ENCODE assay signal across 14 cellular contexts in the genomic region with DNA sequence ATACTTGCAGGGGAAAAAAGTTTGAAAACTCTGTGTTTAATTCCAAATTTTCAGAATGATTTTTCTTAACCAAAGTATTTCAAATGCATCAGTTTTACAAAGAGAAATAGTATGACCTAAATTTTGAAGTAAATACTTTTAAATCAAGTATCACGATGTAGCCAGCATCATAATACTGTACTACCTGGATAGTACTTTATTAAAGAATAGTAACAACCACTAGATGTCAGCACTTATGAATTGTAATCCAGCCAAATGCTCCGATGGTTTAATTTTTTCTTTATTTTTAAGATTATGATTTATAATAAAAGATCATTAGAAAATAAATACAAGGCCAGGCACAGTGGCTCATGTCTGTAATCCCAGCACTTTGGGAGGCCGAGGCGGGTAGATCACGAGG. TPM values are rescaled to one million over a fixed set of nuclear protein-coding genes. Genes with fewer than 3 reads are reported as not detected.
DNase-seq lines count a peak whose midpoint lies in the region; ATAC-seq, FAIRE-seq and TF ChIP-seq lines count a peak whose summit lies in the region.
"Had no signal": no experiment of that assay in that cellular context is flagged by ENCODE, and none has a peak within 500 bp of the region (broad histone marks: within the 10 kb centered on the region; RNA-seq: fewer than 3 reads in every experiment).

No MANE protein-coding gene starts in this region.

- POLR2A ChIA-PET in MCF 10A (lab: Yijun Ruan, JAX): no interaction called here
- POLR2A ChIA-PET in CD4-positive, alpha-beta T cell (lab: Charles Lee): no interaction called here

- no peaks in the 10 kb centered on the region for H3K9me3 ChIP-seq in breast epithelium
- no peaks in the 10 kb centered on the region for H3K9me3 ChIP-seq in CD4-positive, alpha-beta T cell (ENCODE audit: control insufficient read depth, low read length)

- H3K27ac Mint-ChIP-seq in MCF 10A (ENCODE audit: low read depth, unreplicated experiment): no peak overlapping the region
- H3K27ac Mint-ChIP-seq in CD4-positive, alpha-beta T cell: no peak overlapping the region
- H3K27ac Mint-ChIP-seq: CD8-positive, alpha-beta T cell; stimulated activated naive CD8-positive, alpha-beta T cell treated with anti-CD3 and anti-CD28 coated beads, Interleukin-15, Interleukin-2, amounts not matched to agents 100 ng/mL and 50 ng/mL, for 24 hours; T-helper 1 cell treated with Interleukin-12 subunit alpha and Interleukin-12 subunit beta and Interleukin-4 antibody, amounts not matched to agents 30 μg/mL and 1 μg/mL, for 36 hours had no signal

- BruUV-seq in MCF 10A (replicated peaks; lab: Mats Ljungman, UMichigan): no TSS peak

- no peak for TF ChIP-seq POLR2A in breast epithelium (IDR thresholded peaks at IDR 0.05)

- FAIRE-seq in bronchial epithelial cell (lab: Jason Lieb, UNC): no peak
- FAIRE-seq: GM18507 had no signal

- TF ChIP-seq CTCF in MCF 10A (IDR thresholded peaks at IDR 0.05; ENCODE audit: unreplicated experiment): peak; percentile 31
- TF ChIP-seq CTCF in breast epithelium (IDR thresholded peaks at IDR 0.05): no peak
- peak; percentile 54; the same call in 1 of the 2 replicates for TF ChIP-seq CTCF in LNCAP (IDR thresholded peaks at IDR 0.05)
- TF ChIP-seq CTCF in bronchial epithelial cell (IDR thresholded peaks at IDR 0.05; ENCODE audit: insufficient read depth, low read length, severe bottlenecking): no peak
- TF ChIP-seq CTCF in retinal pigment epithelial cell (conservative IDR thresholded peaks at IDR 0.05; ENCODE audit: low read depth, low read length): peak; percentile 42
- no peak for TF ChIP-seq CTCF in CD4-positive, alpha-beta T cell (IDR thresholded peaks at IDR 0.05)

- CTCF ChIA-PET in MCF 10A (lab: Yijun Ruan, JAX): interaction anchor here (0.9 to 3.2 kb wide), 10 partner anchors 9 to 192 kb away, joined by 3 to 42 read pairs (median 4); no protein-coding TSS in a partner anchor
- CTCF ChIA-PET in CD4-positive, alpha-beta T cell (lab: Charles Lee): no interaction called here

- no peak overlapping the region for H3K27ac ChIP-seq in breast epithelium
- H3K27ac ChIP-seq in CD4-positive, alpha-beta T cell (ENCODE audit: low read depth, low read length): no peak overlapping the region

- peaks cover 17% of the 10 kb centered on the region for H3K27me3 Mint-ChIP-seq in MCF 10A (ENCODE audit: insufficient read depth, unreplicated experiment)
- H3K27me3 Mint-ChIP-seq in CD4-positive, alpha-beta T cell: peaks cover 33% of the 10 kb centered on the region

- no peak for DNase-seq in MCF 10A (ENCODE audit: unreplicated experiment)
- no peak for DNase-seq in breast epithelium (ENCODE audit: low spot score in 2 of 2)
- DNase-seq in bronchial epithelial cell (ENCODE audit: low read depth): peak; percentile 23
- DNase-seq in retinal pigment epithelial cell (ENCODE audit: low read depth): no peak
- DNase-seq in CD4-positive, alpha-beta T cell: no peak
- DNase-seq in activated CD8-positive, alpha-beta memory T cell treated with anti-CD3 and anti-CD28 coated beads, Interleukin-2, amount 50 U/mL, for 4 hours: no peak
- DNase-seq: anterior cingulate cortex; CD8-positive, alpha-beta T cell had no signal

- no peaks in the 10 kb centered on the region for H3K36me3 ChIP-seq in breast epithelium
- no peaks in the 10 kb centered on the region for H3K36me3 ChIP-seq in bronchial epithelial cell (ENCODE audit: control insufficient read depth, insufficient read depth, low read length)

- no peaks in the 10 kb centered on the region for H3K36me3 Mint-ChIP-seq in MCF 10A (ENCODE audit: insufficient read depth, unreplicated experiment)
- no peaks in the 10 kb centered on the region for H3K36me3 Mint-ChIP-seq in CD4-positive, alpha-beta T cell (ENCODE audit: low read depth)
- H3K36me3 Mint-ChIP-seq: CD8-positive, alpha-beta T cell had no signal

- H3K27me3 ChIP-seq in breast epithelium (no peaks in the 10 kb centered on the region), bronchial epithelial cell (ENCODE audit: control insufficient read depth, insufficient read depth, low read length) (no peaks in the 10 kb centered on the region)
- H3K27me3 ChIP-seq in CD4-positive, alpha-beta T cell (ENCODE audit: control insufficient read depth, insufficient read depth, low read length): peaks cover 4% of the 10 kb centered on the region

- intact Hi-C loops in MCF 10A (cut with micrococcal nuclease): loop anchor here (5.0 kb wide), 1 partner anchor 180 kb away; no protein-coding TSS in a partner anchor
- intact Hi-C loops in breast epithelium (cut with DNase I; ENCODE audit: low total_unique reads): no loop called here
- intact Hi-C loops in CD4-positive, alpha-beta T cell (cut with DNase I, micrococcal nuclease): no loop called here

- H3K9me3 Mint-ChIP-seq in MCF 10A (ENCODE audit: unreplicated experiment): no peaks in the 10 kb centered on the region
- H3K9me3 Mint-ChIP-seq in CD4-positive, alpha-beta T cell: no peaks in the 10 kb centered on the region
- H3K9me3 Mint-ChIP-seq: CD8-positive, alpha-beta T cell; T-helper 1 cell treated with Interleukin-12 subunit alpha and Interleukin-12 subunit beta and Interleukin-4 antibody, amounts not matched to agents 30 μg/mL and 1 μg/mL, for 36 hours had no signal

- H3K4me3 ChIP-seq in breast epithelium (no peak overlapping the region), bronchial epithelial cell (ENCODE audit: low read depth, low read length) (no peak overlapping the region), retinal pigment epithelial cell (ENCODE audit: low read length) (no peak overlapping the region)

- H3K4me1 ChIP-seq in breast epithelium: no peaks in the 10 kb centered on the region

- no peak overlapping the region for H3K4me3 Mint-ChIP-seq in MCF 10A (ENCODE audit: unreplicated experiment)
- H3K4me3 Mint-ChIP-seq in CD4-positive, alpha-beta T cell: no peak overlapping the region
- H3K4me3 Mint-ChIP-seq: CD8-positive, alpha-beta T cell; stimulated activated naive CD8-positive, alpha-beta T cell treated with anti-CD3 and anti-CD28 coated beads, Interleukin-15, Interleukin-2, amounts not matched to agents 100 ng/mL and 50 ng/mL, for 24 hours; T-helper 1 cell treated with Interleukin-12 subunit alpha and Interleukin-12 subunit beta and Interleukin-4 antibody, amounts not matched to agents 30 μg/mL and 1 μg/mL, for 36 hours had no signal

- H3K4me1 Mint-ChIP-seq in MCF 10A (ENCODE audit: insufficient read depth, unreplicated experiment): no peaks in the 10 kb centered on the region
- H3K4me1 Mint-ChIP-seq in CD4-positive, alpha-beta T cell (ENCODE audit: low read depth): no peaks in the 10 kb centered on the region

- no peak for ATAC-seq in CD4-positive, alpha-beta T cell (ENCODE audit: poor library complexity)
- ATAC-seq in HG03460 (IDR thresholded peaks at IDR 0.05; ENCODE audit: unreplicated experiment): no peak
- ATAC-seq: CD8-positive, alpha-beta T cell; esophagus mucosa had no signal

RNA-seq across cellular contexts. Expression of gene HACE1, which starts 37.2 kb away (rescaled TPM):
- total RNA-seq in MCF 10A (2022) (5.5 and 8.3 TPM in 2 replicates), breast epithelium (10 to 100 TPM; 20.2 to 33.4 (median 27.2) TPM), bronchial epithelial cell (12.4 and 14.2 TPM in 2 replicates)
- total RNA-seq in CD4-positive, alpha-beta T cell: 1 to 10 TPM; 7.4 to 8.2 TPM

RNA-seq across cellular contexts. Expression of gene LIN28B, which starts 60.0 kb away (rescaled TPM):
- total RNA-seq in MCF 10A (2022) (not detected in 2 replicates), breast epithelium (not detected), bronchial epithelial cell (not detected in 2 replicates)
- total RNA-seq in CD4-positive, alpha-beta T cell: not detected
- total RNA-seq: CD8-positive, alpha-beta T cell; esophagus mucosa had no signal

Comparison
In these comparisons a context has a peak if more than half of its experiments do, and no peak if none do; other contexts are left out.
1. CTCF ChIP-seq: peak in MCF 10A (single experiment), LNCAP (single experiment) and retinal pigment epithelial cell (single experiment); none in breast epithelium (0 of 3), bronchial epithelial cell (single experiment) and CD4-positive, alpha-beta T cell (single experiment).